In the genomic region with DNA sequence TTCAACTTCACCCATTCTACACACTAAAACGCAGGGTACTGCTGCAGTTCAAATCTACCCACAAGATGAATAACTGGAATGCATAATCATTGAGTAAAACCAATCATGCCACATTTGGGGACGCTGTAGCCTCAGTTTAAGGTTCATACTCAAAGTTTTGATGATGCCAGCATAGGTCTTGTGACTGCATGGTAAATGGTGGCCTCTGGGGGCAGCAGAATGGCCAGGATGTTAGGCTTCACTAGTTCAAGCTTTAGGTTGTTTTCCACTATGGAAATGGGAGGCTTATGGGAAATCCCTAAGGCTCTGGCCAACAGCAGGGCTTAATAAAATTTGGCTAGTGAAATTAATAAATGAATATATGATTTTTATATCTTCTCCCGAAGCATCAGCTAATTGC, we compare ENCODE assay signal across 8 cellular contexts.
DNase-seq lines count a peak whose midpoint lies in the region; ATAC-seq and TF ChIP-seq lines count a peak whose summit lies in the region.

No MANE protein-coding gene starts in this region.

- H3K9me3 ChIP-seq in mucosa of descending colon (no peaks in the 10 kb centered on the region), thyroid gland (no peaks in the 10 kb centered on the region)

- no peak overlapping the region for H3K27ac ChIP-seq in thyroid gland

- no peak for TF ChIP-seq POLR2A in thyroid gland (IDR thresholded peaks at IDR 0.05)

- intact Hi-C loops in mucosa of descending colon (cut with DNase I, micrococcal nuclease) (no loop called here), thyroid gland (cut with DNase I) (no loop called here)

- DNase-seq in DMS114 treated with DMSO at 0.1 percent for 48 hours (lab: John Stamatoyannopoulos, UW; ENCODE audit: unreplicated experiment), result peak; percentile 5
- DNase-seq in RPMI8226, result peak; percentile 56
- DNase-seq in iPS DF 4.7 (ENCODE audit: extremely low read depth, low spot score), result peak; percentile 30
- no peak for DNase-seq in mucosa of descending colon
- DNase-seq in thyroid gland, result no peak

- no peak overlapping the region for H3K4me3 ChIP-seq in mucosa of descending colon
- no peak overlapping the region for H3K4me3 ChIP-seq in thyroid gland (replicated peaks in 1 of 3)

- H3K4me1 ChIP-seq in mucosa of descending colon (ENCODE audit: low read depth), result peaks cover 9% of the 10 kb centered on the region
- H3K4me1 ChIP-seq in thyroid gland, result peaks cover 0 to 6% of the 10 kb centered on the region in 2 donors

- H3K27me3 ChIP-seq in thyroid gland, result no peaks in the 10 kb centered on the region

- WGBS in thyroid gland, 2 donors, result 88 to 91% methylated on average over 3 of the region's 3 CpGs

- ATAC-seq in GM19397 (IDR thresholded peaks at IDR 0.05; ENCODE audit: unreplicated experiment), result peak; percentile 67
- ATAC-seq in mucosa of descending colon, result no peak
- ATAC-seq in GM21528 (IDR thresholded peaks at IDR 0.05; ENCODE audit: low FRiP score, unreplicated experiment), result no peak
- ATAC-seq in HG02884 (IDR thresholded peaks at IDR 0.05; ENCODE audit: unreplicated experiment), result no peak

- H3K36me3 ChIP-seq in mucosa of descending colon (ENCODE audit: low read depth), result no peaks in the 10 kb centered on the region
- no peaks in the 10 kb centered on the region for H3K36me3 ChIP-seq in thyroid gland

- TF ChIP-seq CTCF in mucosa of descending colon (IDR thresholded peaks at IDR 0.05), result no peak
- TF ChIP-seq CTCF in thyroid gland (IDR thresholded peaks at IDR 0.05), result peak in 1 of 6 experiments; percentile 34

Comparison
In these comparisons a context has a peak if more than half of its experiments do, and no peak if none do; other contexts are left out.
1. DNase-seq: peak in DMS114 treated with DMSO at 0.1 percent for 48 hours (single experiment), RPMI8226 (single experiment) and iPS DF 4.7 (single experiment); none in mucosa of descending colon (0 of 3) and thyroid gland (0 of 2).